In the genomic region with DNA sequence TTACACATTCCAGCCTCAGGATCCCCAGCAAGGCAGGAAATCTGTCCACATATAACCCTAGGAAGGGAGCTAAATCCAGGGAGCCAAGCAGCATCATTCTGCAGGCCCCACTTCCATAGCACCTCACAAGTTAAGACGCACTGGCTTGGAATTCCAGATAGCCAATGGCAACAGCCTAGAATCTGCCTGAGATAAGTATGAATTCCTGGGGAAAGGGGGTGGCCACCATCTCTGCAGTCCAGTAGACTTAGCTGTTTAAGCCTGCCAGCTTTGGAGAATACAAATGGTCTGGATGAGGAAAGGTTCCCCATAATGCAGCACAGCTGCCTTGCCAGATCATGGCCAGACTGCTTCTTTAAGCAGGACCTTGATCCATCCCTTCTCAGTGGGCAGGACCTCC, we compare ENCODE assay signal across 1 cellular context.
TF ChIP-seq lines count a peak whose summit lies in the region.

No MANE protein-coding gene starts in this region.

TF ChIP-seq in SK-N-SH treated with all-trans-retinoic acid at 6 μM for 48 hours, 23 proteins besides CTCF, POLR2A, EP300 and RAD21 (continued from another document):
- TF ChIP-seq, protein P1, sequence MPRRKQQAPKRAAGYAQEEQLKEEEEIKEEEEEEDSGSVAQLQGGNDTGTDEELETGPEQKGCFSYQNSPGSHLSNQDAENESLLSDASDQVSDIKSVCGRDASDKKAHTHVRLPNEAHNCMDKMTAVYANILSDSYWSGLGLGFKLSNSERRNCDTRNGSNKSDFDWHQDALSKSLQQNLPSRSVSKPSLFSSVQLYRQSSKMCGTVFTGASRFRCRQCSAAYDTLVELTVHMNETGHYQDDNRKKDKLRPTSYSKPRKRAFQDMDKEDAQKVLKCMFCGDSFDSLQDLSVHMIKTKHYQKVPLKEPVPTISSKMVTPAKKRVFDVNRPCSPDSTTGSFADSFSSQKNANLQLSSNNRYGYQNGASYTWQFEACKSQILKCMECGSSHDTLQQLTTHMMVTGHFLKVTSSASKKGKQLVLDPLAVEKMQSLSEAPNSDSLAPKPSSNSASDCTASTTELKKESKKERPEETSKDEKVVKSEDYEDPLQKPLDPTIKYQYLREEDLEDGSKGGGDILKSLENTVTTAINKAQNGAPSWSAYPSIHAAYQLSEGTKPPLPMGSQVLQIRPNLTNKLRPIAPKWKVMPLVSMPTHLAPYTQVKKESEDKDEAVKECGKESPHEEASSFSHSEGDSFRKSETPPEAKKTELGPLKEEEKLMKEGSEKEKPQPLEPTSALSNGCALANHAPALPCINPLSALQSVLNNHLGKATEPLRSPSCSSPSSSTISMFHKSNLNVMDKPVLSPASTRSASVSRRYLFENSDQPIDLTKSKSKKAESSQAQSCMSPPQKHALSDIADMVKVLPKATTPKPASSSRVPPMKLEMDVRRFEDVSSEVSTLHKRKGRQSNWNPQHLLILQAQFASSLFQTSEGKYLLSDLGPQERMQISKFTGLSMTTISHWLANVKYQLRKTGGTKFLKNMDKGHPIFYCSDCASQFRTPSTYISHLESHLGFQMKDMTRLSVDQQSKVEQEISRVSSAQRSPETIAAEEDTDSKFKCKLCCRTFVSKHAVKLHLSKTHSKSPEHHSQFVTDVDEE (CRISPR knock-in tag; IDR thresholded peaks at IDR 0.05): no peak
